9 cellular contexts compared by ENCODE assay signal in genomic region chr19:34481861-34482379, GRCh38. TPM values are rescaled to one million over a fixed set of nuclear protein-coding genes. Genes with fewer than 3 reads are reported as not detected.
DNase-seq lines count a peak whose midpoint lies in the region; ATAC-seq, FAIRE-seq and TF ChIP-seq lines count a peak whose summit lies in the region.
"Had no signal": no experiment of that assay in that cellular context is flagged by ENCODE, and none has a peak within 500 bp of the region (broad histone marks: within the 10 kb centered on the region; RNA-seq: fewer than 3 reads in every experiment).

No MANE protein-coding gene starts in this region.

- peak overlapping the region; percentile 89; the same call in 1 of the 2 replicates for H4K8ac ChIP-seq in H1 (ENCODE audit: extremely low read depth, insufficient read depth, low read length)

- no peak overlapping the region for H2BK120ac ChIP-seq in H1 (replicated peaks; ENCODE audit: low read depth, low read length)

- CTCF ChIA-PET in H1 (lab: Charles Lee; ENCODE audit: partially characterized antibody): interaction anchor here (1.0 to 1.8 kb wide), 3 partner anchors 10 to 52 kb away, joined by 3 to 6 read pairs (median 5); no protein-coding TSS in a partner anchor

- no peak overlapping the region for H2BK12ac ChIP-seq in H1 (ENCODE audit: low read depth, low read length)

- no peak overlapping the region for H3K4me3 Mint-ChIP-seq in activated T-helper 17 cell treated with anti-CD3 and anti-CD28 coated beads, Interleukin-2, amount 50 U/mL, for 72 hours

- H3K79me1 ChIP-seq in H1 (ENCODE audit: low read depth, low read length): 0 out of 2 replicates have a peak, but pooled peaks cover 2% of the 10 kb centered on the region

- no peaks in the 10 kb centered on the region for H3K4me1 Mint-ChIP-seq in activated T-helper 17 cell treated with anti-CD3 and anti-CD28 coated beads, Interleukin-2, amount 50 U/mL, for 72 hours

- intact Hi-C loops in uterus (cut with DNase I; ENCODE audit: low total_unique reads): loop anchor here (10.0 kb wide), 1 partner anchor 47 kb away; no protein-coding TSS in a partner anchor

- H4K5ac ChIP-seq in H1 (ENCODE audit: insufficient read length, low read depth, low read length): no peak overlapping the region

- no peak overlapping the region for H3K27ac Mint-ChIP-seq in activated T-helper 17 cell treated with anti-CD3 and anti-CD28 coated beads, Interleukin-2, amount 50 U/mL, for 72 hours

- H3K4me3 ChIP-seq in H1 (ENCODE audit: extremely low read depth in 1 of 4, insufficient read depth in 2 of 4, low read depth in 3 of 4, low read length in 4 of 4) (peak overlapping the region; percentile 61 to 84 (median 71)), lung (peak overlapping the region; percentile 79), uterus (peak overlapping the region; percentile 38 to 82)

- H3K4me2 ChIP-seq in H1 (ENCODE audit: insufficient read depth in 1 of 2, low read depth in 2 of 2, low read length in 2 of 2): peak overlapping the region; percentile 82 to 88

- no peak for TF ChIP-seq RAD21 in H1 (IDR thresholded peaks at IDR 0.05 in 1 of 2, conservative IDR thresholded peaks at IDR 0.05 in 1 of 2; ENCODE audit: low read depth in 2 of 2, low read length in 2 of 2)

- H3K4me1 ChIP-seq in H1 (replicated peaks in 1 of 4; ENCODE audit: control insufficient read depth in 3 of 4, insufficient read depth in 4 of 4, low read length in 3 of 4) (peaks cover 0 to 18% (median 12%) of the 10 kb centered on the region in 4 experiments; a peak in 6 of 7 replicates), lung (ENCODE audit: control insufficient read depth in 2 of 2, insufficient read depth in 2 of 2, low read length in 2 of 2) (peaks cover 0 to 9% of the 10 kb centered on the region in 2 donors), uterus (peaks cover 0 to 16% of the 10 kb centered on the region in 2 donors)

- no peak overlapping the region for H2AFZ ChIP-seq in H1 (ENCODE audit: low read length)

- peak; percentile 32 for ATAC-seq in lung (ENCODE audit: insufficient read depth, low FRiP score)
- ATAC-seq in activated T-helper 17 cell treated with anti-CD3 and anti-CD28 coated beads, Interleukin-2, amount 50 U/mL, for 72 hours (replicated peaks): no peak

- peaks cover 0 to 11% of the 10 kb centered on the region in 2 experiments for H4K20me1 ChIP-seq in H1 (replicated peaks in 1 of 2; ENCODE audit: control insufficient read depth in 1 of 2, insufficient read depth in 2 of 2, low read length in 2 of 2)

- H3K36me3 ChIP-seq in H1 (ENCODE audit: control insufficient read depth in 2 of 4, insufficient read depth in 4 of 4, low read length in 3 of 4): no peaks in the 10 kb centered on the region
- H3K36me3 ChIP-seq in lung (ENCODE audit: control insufficient read depth in 2 of 2, insufficient read depth in 2 of 2, low read length in 2 of 2): no peaks in the 10 kb centered on the region
- no peaks in the 10 kb centered on the region for H3K36me3 ChIP-seq in uterus

- TF ChIP-seq POLR2A in H1 (IDR thresholded peaks at IDR 0.05; ENCODE audit: control extremely low read depth in 1 of 2, low read depth in 2 of 2, low read length in 2 of 2) (no peak), uterus (IDR thresholded peaks at IDR 0.05) (no peak)

- H3K79me2 ChIP-seq in H1 (ENCODE audit: control insufficient read depth in 1 of 2, insufficient read depth in 2 of 2, low read length in 2 of 2): peaks cover 0 to 6% of the 10 kb centered on the region in 2 experiments; a peak in 1 of 4 replicates

- 0% methylated on average over 28 of the region's 84 CpGs; no CpG with 5 or more reads in 1 of the 2 experiments for WGBS in H1 (ENCODE audit: extremely low coverage in 1 of 2, insufficient coverage in 1 of 2, insufficient read length in 1 of 2, insufficient replicate concordance in 2 of 2, low coverage in 1 of 2, low lambda C conversion rate in 2 of 2, missing lambda C conversion rate in 1 of 2), 2 experiments
- WGBS in lung, 2 donors: 1% methylated on average over 51 to 84 of the region's 84 CpGs

- POLR2A ChIA-PET in H1 (lab: Charles Lee; ENCODE audit: partially characterized antibody): interaction anchor here (0.8 to 6.1 kb wide), 13 partner anchors 9 to 354 kb away, joined by 3 to 63 read pairs (median 7); partner anchors contain the start of genes GPI and ZNF302

- DNase-seq in DMS53 (lab: John Stamatoyannopoulos, UW): peak; percentile 57
- DNase-seq in DMS53 treated with DMSO at 0.1 percent for 48 hours (lab: John Stamatoyannopoulos, UW; ENCODE audit: unreplicated experiment): no peak
- DNase-seq in H1 (ENCODE audit: low read depth in 1 of 2, low spot score in 2 of 2): peak in 1 of 2 experiments; percentile 63
- DNase-seq in lung (ENCODE audit: low spot score): no peak
- DNase-seq in uterus: no peak
- DNase-seq in putamen (ENCODE audit: low spot score): no peak
- no peak for DNase-seq in activated CD4-positive, alpha-beta T cell treated with anti-CD3 and anti-CD28 coated beads for 48 hours

- H3K14ac ChIP-seq in H1 (ENCODE audit: insufficient read length): no peak overlapping the region

- TF ChIP-seq CTCF in H1 (IDR thresholded peaks at IDR 0.05; ENCODE audit: control extremely low read depth in 1 of 3, insufficient read depth in 1 of 3, low read depth in 1 of 3, low read length in 3 of 3) (no peak), lung (IDR thresholded peaks at IDR 0.05; ENCODE audit: control extremely low read depth, extremely low read depth) (no peak), uterus (IDR thresholded peaks at IDR 0.05) (no peak)

- no peak overlapping the region for H3K23ac ChIP-seq in H1 (ENCODE audit: insufficient read length)

- H3K4ac ChIP-seq in H1 (replicated peaks; ENCODE audit: insufficient read length, low read depth, low read length): no peak overlapping the region

- peaks cover 34% of the 10 kb centered on the region for H3K27me3 Mint-ChIP-seq in activated T-helper 17 cell treated with anti-CD3 and anti-CD28 coated beads, Interleukin-2, amount 50 U/mL, for 72 hours

- no peak overlapping the region for H3K56ac ChIP-seq in H1 (replicated peaks; ENCODE audit: insufficient read length, low read depth, low read length)

- H3K23me2 ChIP-seq in H1 (ENCODE audit: low read depth, low read length): peaks cover 18% of the 10 kb centered on the region; the same call in 1 of the 2 replicates

- H3K9me3 ChIP-seq in H1 (ENCODE audit: insufficient read depth in 2 of 2, low read depth in 1 of 2, low read length in 1 of 2) (peaks cover 0 to 4% of the 10 kb centered on the region in 2 experiments; a peak in 1 of 4 replicates), lung (ENCODE audit: control insufficient read depth in 2 of 2, insufficient read depth in 1 of 2, low read length in 1 of 2) (peaks cover 0 to 2% of the 10 kb centered on the region in 2 donors), uterus (no peaks in the 10 kb centered on the region)

- peaks cover 9% of the 10 kb centered on the region for H3K36me3 Mint-ChIP-seq in activated T-helper 17 cell treated with anti-CD3 and anti-CD28 coated beads, Interleukin-2, amount 50 U/mL, for 72 hours (ENCODE audit: low read depth)

- no peak overlapping the region for H2BK5ac ChIP-seq in H1 (ENCODE audit: low read depth, low read length)

- H4K91ac ChIP-seq in H1 (replicated peaks; ENCODE audit: insufficient read length, low read length): no peak overlapping the region

- H2BK15ac ChIP-seq in H1 (ENCODE audit: low read length): no peak overlapping the region

- no peak overlapping the region for H2BK20ac ChIP-seq in H1 (ENCODE audit: low read length)

- H3K9me3 Mint-ChIP-seq in activated T-helper 17 cell treated with anti-CD3 and anti-CD28 coated beads, Interleukin-2, amount 50 U/mL, for 72 hours: no peaks in the 10 kb centered on the region

- H3K27me3 ChIP-seq in H1 (replicated peaks in 1 of 4; ENCODE audit: control insufficient read depth in 3 of 4, extremely low read depth in 1 of 4, insufficient read depth in 3 of 4, low read length in 3 of 4) (peaks cover 0 to 23% (median 16%) of the 10 kb centered on the region in 4 experiments; a peak in 6 of 7 replicates), lung (ENCODE audit: control insufficient read depth, insufficient read depth) (no peaks in the 10 kb centered on the region), uterus (no peaks in the 10 kb centered on the region)

- H3K27ac ChIP-seq in H1 (ENCODE audit: low read depth, low read length): no peak overlapping the region
- H3K27ac ChIP-seq in lung (ENCODE audit: low read depth in 1 of 2, low read length in 1 of 2): peak overlapping the region; percentile 68 to 70
- H3K27ac ChIP-seq in uterus: peak overlapping the region; percentile 75 to 77

- FAIRE-seq in H1 (lab: Jason Lieb, UNC): no peak
- FAIRE-seq: A204.1 had no signal

- TF ChIP-seq EP300 in H1 (IDR thresholded peaks at IDR 0.05; ENCODE audit: borderline replicate concordance in 1 of 2, low read depth in 2 of 2, low read length in 2 of 2): no peak

- peak overlapping the region in 3 of 4 experiments; percentile 58 to 89 (median 74); a peak in 5 of 7 replicates for H3K9ac ChIP-seq in H1 (replicated peaks in 1 of 4; ENCODE audit: extremely low read depth in 1 of 4, low read depth in 3 of 4, low read length in 3 of 4)

- H3K18ac ChIP-seq in H1 (ENCODE audit: extremely low read depth, low read length): no peak overlapping the region; the same call in 1 of the 2 replicates

- no peak overlapping the region for H2AK5ac ChIP-seq in H1 (ENCODE audit: low read depth, low read length)

RNA-seq across cellular contexts. Expression of gene WTIP, which starts 0.4 kb away (rescaled TPM):
- 15.4 and 20.3 TPM in 2 replicates for total RNA-seq in H1 (2021; fragmentation: NEBNext Ultra II Directional; extraction: Animal tissue kit (Norgen Biotek cat#: 25700))
- polyA plus RNA-seq in H1 (2011; rRNA removed) (8.7 and 10.8 TPM in 2 replicates), lung (10 to 100 TPM in 1 of 2 donors, 1 to 10 TPM in 1; 6.4 to 12.8 TPM)
- 16.9 TPM for polyA plus RNA-seq in H1 (2011; cell fraction: cytosol; rRNA removed)
- 27.1 TPM for polyA plus RNA-seq in H1 (2011; cell fraction: nucleus; rRNA removed)
- polyA plus RNA-seq in H1 (2012, experiment 1 of 2): 14.4 to 20.8 TPM (median 17.9 TPM) in 4 replicates
- 9.5 TPM for polyA plus RNA-seq in H1 (2012, experiment 2 of 2)
- 6.3 TPM for polyA plus RNA-seq in H1 (2013, experiment 1 of 2)
- 4.9 TPM for polyA plus RNA-seq in H1 (2013, experiment 2 of 2)
- polyA minus RNA-seq in H1 (2011; rRNA and poly(A)+ RNA removed): 20.5 and 26.8 TPM in 2 replicates
- 11.1 TPM for polyA minus RNA-seq in H1 (2011; cell fraction: cytosol; rRNA and poly(A)+ RNA removed)
- polyA minus RNA-seq in H1 (2011; cell fraction: nucleus; rRNA and poly(A)+ RNA removed): 6.9 TPM
- total RNA-seq in lung (10 to 100 TPM; 13.4 to 31.9 TPM), uterus (10 to 100 TPM in 2 of 4 donors, 1 to 10 TPM in 2; 5.9 to 38.0 (median 19.3) TPM)
- total RNA-seq in activated T-helper 17 cell treated with anti-CD3 and anti-CD28 coated beads, Interleukin-2, amount 50 U/mL, for 72 hours: 1 to 10 TPM in 1 of 2 donors, under 1 TPM in 1; 0.82 to 1.9 TPM

RNA-seq across cellular contexts. Expression of gene UBA2, which starts 53.7 kb away (rescaled TPM):
- 181 and 182 TPM in 2 replicates for total RNA-seq in H1 (2021; fragmentation: NEBNext Ultra II Directional; extraction: Animal tissue kit (Norgen Biotek cat#: 25700))
- polyA plus RNA-seq in H1 (2011; rRNA removed) (100.0 and 111 TPM in 2 replicates), lung (10 to 100 TPM; 56.5 to 63.9 TPM)
- 142 TPM for polyA plus RNA-seq in H1 (2011; cell fraction: cytosol; rRNA removed)
- polyA plus RNA-seq in H1 (2011; cell fraction: nucleus; rRNA removed): 77.2 TPM
- polyA plus RNA-seq in H1 (2012, experiment 1 of 2): 190 to 260 TPM (median 248 TPM) in 4 replicates
- polyA plus RNA-seq in H1 (2012, experiment 2 of 2): 12.9 TPM
- polyA plus RNA-seq in H1 (2013, experiment 1 of 2): 130 TPM
- polyA plus RNA-seq in H1 (2013, experiment 2 of 2): 152 TPM
- 275 and 399 TPM in 2 replicates for polyA minus RNA-seq in H1 (2011; rRNA and poly(A)+ RNA removed)
- 164 TPM for polyA minus RNA-seq in H1 (2011; cell fraction: cytosol; rRNA and poly(A)+ RNA removed)
- polyA minus RNA-seq in H1 (2011; cell fraction: nucleus; rRNA and poly(A)+ RNA removed): 137 TPM
- total RNA-seq in lung (10 to 100 TPM; 69.1 to 84.2 TPM), uterus (100 to 1,000 TPM in 3 of 4 donors, 10 to 100 TPM in 1; 85.9 to 179 (median 123) TPM)
- total RNA-seq in activated T-helper 17 cell treated with anti-CD3 and anti-CD28 coated beads, Interleukin-2, amount 50 U/mL, for 72 hours: 100 to 1,000 TPM; 125 to 159 TPM
